Comparison of ENCODE assay signal across 11 cellular contexts in genomic region chr3:194730369-194730768, GRCh38. TPM values are rescaled to one million over a fixed set of nuclear protein-coding genes. Genes with fewer than 3 reads are reported as not detected.
DNase-seq lines count a peak whose midpoint lies in the region; ATAC-seq and TF ChIP-seq lines count a peak whose summit lies in the region.
"Had no signal": no experiment of that assay in that cellular context is flagged by ENCODE, and none has a peak within 500 bp of the region (broad histone marks: within the 10 kb centered on the region; RNA-seq: fewer than 3 reads in every experiment).

No MANE protein-coding gene starts in this region.

- CTCF ChIA-PET in RWPE1 (lab: Yijun Ruan, JAX): interaction anchor here (0.6 kb wide), 1 partner anchor 34 kb away, joined by 4 read pairs; no protein-coding TSS in a partner anchor

- no peak overlapping the region for H3K4me3 ChIP-seq in left lung
- H3K4me3 ChIP-seq: heart left ventricle had no signal

- TF ChIP-seq CTCF in RWPE1 (conservative IDR thresholded peaks at IDR 0.05; ENCODE audit: low read depth): no peak
- TF ChIP-seq CTCF in left lung (IDR thresholded peaks at IDR 0.05): no peak

- H3K4me1 ChIP-seq in left lung: no peaks in the 10 kb centered on the region
- H3K4me1 ChIP-seq: heart left ventricle had no signal

- no peaks in the 10 kb centered on the region for H3K27me3 ChIP-seq in left lung

- peaks cover 0 to 12% of the 10 kb centered on the region in 2 donors for H3K9me3 ChIP-seq in left lung

- ATAC-seq in left lung (peak; percentile 82), GM21390 (IDR thresholded peaks at IDR 0.05; ENCODE audit: unreplicated experiment) (no peak), HG03354 (IDR thresholded peaks at IDR 0.05; ENCODE audit: poor library complexity, severe bottlenecking, unreplicated experiment) (no peak), GM21737 (IDR thresholded peaks at IDR 0.05; ENCODE audit: unreplicated experiment) (no peak)
- ATAC-seq: heart left ventricle, Panc1 had no signal

- DNase-seq in DMS 273 treated with DMSO at 0.1 percent for 48 hours (lab: John Stamatoyannopoulos, UW) (peak; percentile 98), NCI-H146 (lab: John Stamatoyannopoulos, UW) (peak; percentile 86), RWPE1 (ENCODE audit: low spot score) (peak; percentile 56), left lung (peak in 1 of 2 donors; percentile 38)
- no peak for DNase-seq in activated effector memory CD4-positive, alpha-beta T cell treated with anti-CD3 and anti-CD28 coated beads, Interleukin-2, amount 50 U/mL, for 16 hours
- DNase-seq: activated CD8-positive, alpha-beta memory T cell treated with anti-CD3 and anti-CD28 coated beads for 24 hours; heart left ventricle had no signal

- POLR2A ChIA-PET in RWPE1 (lab: Yijun Ruan, JAX; ENCODE audit: low non-redundant PET): no interaction called here

- no peaks in the 10 kb centered on the region for H3K36me3 ChIP-seq in left lung
- H3K36me3 ChIP-seq: heart left ventricle had no signal

- intact Hi-C loops in left lung (cut with DNase I): no loop called here

- no peak overlapping the region for H3K27ac ChIP-seq in RWPE1
- H3K27ac ChIP-seq in left lung: no peak overlapping the region
- H3K27ac ChIP-seq: heart left ventricle had no signal

RNA-seq across cellular contexts. Expression of gene FAM43A, which starts 44.7 kb away (rescaled TPM):
- 1 to 10 TPM; 6.4 to 8.8 TPM for total RNA-seq in left lung

RNA-seq across cellular contexts. Expression of gene LSG1, which starts 58.4 kb away (rescaled TPM):
- total RNA-seq in left lung: 10 to 100 TPM; 18.2 to 27.8 TPM
